In genomic region chr11:73361953-73362776, GRCh38 we compare ENCODE assay signal across 2 cellular contexts.
TF ChIP-seq lines count a peak whose summit lies in the region.

No MANE protein-coding gene starts in this region.

TF ChIP-seq in HEK293T, 16 proteins besides CTCF, POLR2A, EP300 and RAD21:
- no peak for TF ChIP-seq BHLHE40 (IDR thresholded peaks at IDR 0.05; ENCODE audit: borderline replicate concordance)
- TF ChIP-seq CTBP1 (IDR thresholded peaks at IDR 0.05; ENCODE audit: borderline replicate concordance) = no peak
- no peak for TF ChIP-seq LEF1 (IDR thresholded peaks at IDR 0.05; ENCODE audit: borderline replicate concordance)
- TF ChIP-seq PKNOX1 (IDR thresholded peaks at IDR 0.05) = no peak
- TF ChIP-seq FOXM1 (IDR thresholded peaks at IDR 0.05; ENCODE audit: borderline replicate concordance) = no peak
- TF ChIP-seq L3MBTL2 (conservative IDR thresholded peaks at IDR 0.05) = no peak
- TF ChIP-seq ZNF384 (IDR thresholded peaks at IDR 0.05) = no peak
- no peak for TF ChIP-seq TARDBP (IDR thresholded peaks at IDR 0.05)
- TF ChIP-seq SUZ12 (IDR thresholded peaks at IDR 0.05) = no peak
- no peak for TF ChIP-seq SP1 (IDR thresholded peaks at IDR 0.05)
- no peak for TF ChIP-seq HDGF (IDR thresholded peaks at IDR 0.05; ENCODE audit: borderline replicate concordance)
- TF ChIP-seq ARNT (IDR thresholded peaks at IDR 0.05) = no peak
- TF ChIP-seq FOXA1 (IDR thresholded peaks at IDR 0.05) = no peak
- TF ChIP-seq FOXK2 (IDR thresholded peaks at IDR 0.05) = no peak
- TF ChIP-seq ELF4 (IDR thresholded peaks at IDR 0.05) = no peak
- TF ChIP-seq NFRKB (IDR thresholded peaks at IDR 0.05) = no peak

TF ChIP-seq in K562, 482 proteins besides CTCF, POLR2A, EP300 and RAD21 (continues in another document):
- TF ChIP-seq ZNF263 (CRISPR knock-in tag; IDR thresholded peaks at IDR 0.05; ENCODE audit: borderline replicate concordance) (peak; percentile 81; the same call in 1 of the 2 replicates), TEAD4 (IDR thresholded peaks at IDR 0.05; ENCODE audit: low read length) (no peak), TEAD4 (CRISPR knock-in tag; IDR thresholded peaks at IDR 0.05; ENCODE audit: borderline replicate concordance) (0 out of 2 replicates have a peak, but pooled peaks have one; percentile 55), MIER1 (IDR thresholded peaks at IDR 0.05; ENCODE audit: low read depth) (no peak), AFF1 (IDR thresholded peaks at IDR 0.05; ENCODE audit: low read depth in 1 of 2, partially characterized antibody in 2 of 2) (no peak), ZNF282 (CRISPR knock-in tag; IDR thresholded peaks at IDR 0.05) (0 out of 2 replicates have a peak, but pooled peaks have one; percentile 44), SIX5 (IDR thresholded peaks at IDR 0.05; ENCODE audit: borderline replicate concordance in 1 of 2, insufficient read depth in 1 of 2, low read depth in 1 of 2, low read length in 2 of 2) (no peak), HDAC1 (IDR thresholded peaks at IDR 0.05) (peak in 1 of 2 experiments; percentile 21; a peak in 1 of 4 replicates), TEAD1 (CRISPR knock-in tag; IDR thresholded peaks at IDR 0.05) (peak in 1 of 2 experiments; percentile 40; a peak in 1 of 4 replicates), TSHZ1 (CRISPR knock-in tag; IDR thresholded peaks at IDR 0.05) (no peak), ZNF318 (IDR thresholded peaks at IDR 0.05; ENCODE audit: borderline replicate concordance in 1 of 2, low read depth in 1 of 2) (no peak), ZNF766 (CRISPR knock-in tag; conservative IDR thresholded peaks at IDR 0.05) (no peak), ZBTB7A (IDR thresholded peaks at IDR 0.05; ENCODE audit: borderline replicate concordance, control insufficient read depth, low read depth, low read length) (0 out of 2 replicates have a peak, but pooled peaks have one; percentile 36), RFX7 (CRISPR knock-in tag; IDR thresholded peaks at IDR 0.05) (no peak), TAF15 (IDR thresholded peaks at IDR 0.05; ENCODE audit: low read depth, low read length) (no peak), PKNOX1 (IDR thresholded peaks at IDR 0.05) (peak; percentile 34; the same call in 1 of the 2 replicates), POU5F1 (IDR thresholded peaks at IDR 0.05; ENCODE audit: borderline replicate concordance, low read depth, low read length, partially characterized antibody) (no peak), KLF13 (tag; IDR thresholded peaks at IDR 0.05; ENCODE audit: borderline replicate concordance, low read depth) (peak; percentile 72; the same call in 1 of the 2 replicates), EGR1 (conservative IDR thresholded peaks at IDR 0.05) (peak; percentile 68), ATF1 (CRISPR knock-in tag; IDR thresholded peaks at IDR 0.05) (no peak), ATF1 (tag; IDR thresholded peaks at IDR 0.05) (peak; percentile 16; the same call in 1 of the 2 replicates), ZFP30 (CRISPR knock-in tag; IDR thresholded peaks at IDR 0.05; ENCODE audit: borderline replicate concordance) (no peak), MYC (IDR thresholded peaks at IDR 0.05; ENCODE audit: low read depth, low read length) (no peak), MYC (CRISPR knock-in tag; IDR thresholded peaks at IDR 0.05; ENCODE audit: borderline replicate concordance, low read depth) (no peak), ZNF511 (CRISPR knock-in tag; IDR thresholded peaks at IDR 0.05) (peak; percentile 20; the same call in 1 of the 2 replicates), NCOA6 (IDR thresholded peaks at IDR 0.05) (peak; percentile 12; the same call in 1 of the 2 replicates), L3MBTL2 (IDR thresholded peaks at IDR 0.05) (peak; percentile 18; the same call in 1 of the 2 replicates), SP1 (CRISPR knock-in tag; IDR thresholded peaks at IDR 0.05) (peak; percentile 88), HMGN3 (IDR thresholded peaks at IDR 0.05; ENCODE audit: borderline replicate concordance, extremely low read depth, insufficient read length, low read depth, low read length) (peak; percentile 33), SREBF2 (CRISPR knock-in tag; IDR thresholded peaks at IDR 0.05) (no peak), SIN3A (IDR thresholded peaks at IDR 0.05; ENCODE audit: borderline replicate concordance in 2 of 2, control insufficient read depth in 1 of 2, low read depth in 2 of 2, low read length in 2 of 2) (peak in 1 of 2 experiments; percentile 14; a peak in 1 of 4 replicates), RBM34 (IDR thresholded peaks at IDR 0.05; ENCODE audit: borderline replicate concordance, insufficient read depth, low read length) (0 out of 2 replicates have a peak, but pooled peaks have one; percentile 25), MITF (IDR thresholded peaks at IDR 0.05) (no peak), RBM22 (IDR thresholded peaks at IDR 0.05; ENCODE audit: low read depth, low read length, poor library complexity, severe bottlenecking) (no peak), KDM2B (CRISPR knock-in tag; IDR thresholded peaks at IDR 0.05) (no peak), NRF1 (conservative IDR thresholded peaks at IDR 0.05 in 1 of 2, IDR thresholded peaks at IDR 0.05 in 1 of 2) (peak; percentile 66 to 75)
